ENCODE assay signal across 8 cellular contexts in genomic region chr15:65183847-65184159, GRCh38. TPM values are rescaled to one million over a fixed set of nuclear protein-coding genes. Genes with fewer than 3 reads are reported as not detected.
DNase-seq lines count a peak whose midpoint lies in the region; ATAC-seq, FAIRE-seq and TF ChIP-seq lines count a peak whose summit lies in the region.

No MANE protein-coding gene starts in this region.

- peaks cover 19% of the 10 kb centered on the region for H3K36me3 Mint-ChIP-seq in activated B cell treated with CpG ODN at 0.5 μM for 24 hours (ENCODE audit: low read depth)
- H3K36me3 Mint-ChIP-seq in stimulated activated effector memory CD8-positive, alpha-beta T cell treated with anti-CD3 and anti-CD28 coated beads, Interleukin-12 subunit alpha, Interleukin-12 subunit beta, amount 100 ng/mL, for 72 hours: peaks cover 61% of the 10 kb centered on the region

- peaks cover 4 to 14% of the 10 kb centered on the region in 2 experiments for H3K36me3 ChIP-seq in HEK293 (ENCODE audit: control insufficient read depth in 2 of 2, insufficient read depth in 1 of 2, low read length in 2 of 2)

- no peak for TF ChIP-seq CTCF in HEK293 (tag by site-specific recombination; IDR thresholded peaks at IDR 0.05)
- TF ChIP-seq CTCF in activated B cell treated with CpG ODN at 0.5 μM for 24 hours (IDR thresholded peaks at IDR 0.05): no peak
- no peak for TF ChIP-seq CTCF in D721Med (IDR thresholded peaks at IDR 0.05; ENCODE audit: insufficient read depth, missing control alignments)

- intact Hi-C loops in activated B cell treated with CpG ODN at 0.5 μM for 24 hours (cut with micrococcal nuclease) (loop anchor here (2.0 to 10.0 kb wide), 2 partner anchors 129 to 193 kb away; no protein-coding TSS in a partner anchor), right cardiac atrium (cut with DNase I) (no loop called here)

- H3K4me3 ChIP-seq in HEK293 (ENCODE audit: low read depth, low read length): peak overlapping the region; percentile 91
- H3K4me3 ChIP-seq in right cardiac atrium (ENCODE audit: low read length): peak overlapping the region; percentile 97

- H3K27me3 ChIP-seq in right cardiac atrium (ENCODE audit: control insufficient read depth, insufficient read depth): no peaks in the 10 kb centered on the region

- no peak for FAIRE-seq in D721Med (lab: Jason Lieb, UNC)

- H3K27ac ChIP-seq in HEK293 (ENCODE audit: extremely low read depth, low read depth, low read length) (peak overlapping the region; percentile 78), right cardiac atrium (ENCODE audit: low read length) (no peak overlapping the region)

- POLR2A ChIA-PET in HEK293 (lab: Yijun Ruan, JAX) (interaction anchor here (2.3 to 2.4 kb wide), 2 partner anchors 102 to 121 kb away, joined by 27 to 30 read pairs; partner anchors contain the start of genes PARP16 and RNU5B-1), activated B cell treated with CpG ODN at 0.5 μM for 24 hours (lab: Charles Lee) (interaction anchor here (2.3 to 5.3 kb wide), 3 partner anchors 103 to 121 kb away, joined by 8 to 94 read pairs (median 64); partner anchors contain the start of genes PARP16 and RNU5B-1)

- WGBS in right cardiac atrium: 1% methylated on average over 4 of the region's 4 CpGs

- H3K4me1 Mint-ChIP-seq in activated B cell treated with CpG ODN at 0.5 μM for 24 hours: peaks cover 26% of the 10 kb centered on the region
- H3K4me1 Mint-ChIP-seq in stimulated activated effector memory CD8-positive, alpha-beta T cell treated with anti-CD3 and anti-CD28 coated beads, Interleukin-12 subunit alpha, Interleukin-12 subunit beta, amount 100 ng/mL, for 72 hours: peaks cover 12% of the 10 kb centered on the region

- H3K4me1 ChIP-seq in HEK293 (ENCODE audit: control insufficient read depth, insufficient read depth, low read length): no peaks in the 10 kb centered on the region
- H3K4me1 ChIP-seq in right cardiac atrium (ENCODE audit: control insufficient read depth, insufficient read depth, low read length): no peaks in the 10 kb centered on the region

- CTCF ChIA-PET in HEK293 (lab: Yijun Ruan, JAX) (interaction anchor here (0.6 kb wide), 1 partner anchor 11 kb away, joined by 3 read pairs; no protein-coding TSS in a partner anchor), activated B cell treated with CpG ODN at 0.5 μM for 24 hours (lab: Charles Lee) (no interaction called here)

- H3K9me3 Mint-ChIP-seq in activated B cell treated with CpG ODN at 0.5 μM for 24 hours: no peaks in the 10 kb centered on the region
- H3K9me3 Mint-ChIP-seq in stimulated activated effector memory CD8-positive, alpha-beta T cell treated with anti-CD3 and anti-CD28 coated beads, Interleukin-12 subunit alpha, Interleukin-12 subunit beta, amount 100 ng/mL, for 72 hours: no peaks in the 10 kb centered on the region

- H3K4me3 Mint-ChIP-seq in activated B cell treated with CpG ODN at 0.5 μM for 24 hours: peak overlapping the region; percentile 93
- peak overlapping the region; percentile 88 for H3K4me3 Mint-ChIP-seq in stimulated activated effector memory CD8-positive, alpha-beta T cell treated with anti-CD3 and anti-CD28 coated beads, Interleukin-12 subunit alpha, Interleukin-12 subunit beta, amount 100 ng/mL, for 72 hours

- H3K9me3 ChIP-seq in HEK293 (ENCODE audit: control insufficient read depth, insufficient read depth, low read depth, low read length) (no peaks in the 10 kb centered on the region), right cardiac atrium (ENCODE audit: control insufficient read depth, low read length) (no peaks in the 10 kb centered on the region)

- no peak for ATAC-seq in activated B cell treated with CpG ODN at 0.5 μM for 24 hours (ENCODE audit: low read depth)
- ATAC-seq in right cardiac atrium: no peak
- no peak for ATAC-seq in stimulated activated effector memory CD8-positive, alpha-beta T cell treated with anti-CD3 and anti-CD28 coated beads, Interleukin-12 subunit alpha, Interleukin-12 subunit beta, amount 100 ng/mL, for 72 hours
- ATAC-seq in GM21360 (IDR thresholded peaks at IDR 0.05; ENCODE audit: unreplicated experiment): no peak
- ATAC-seq in GM21529 (IDR thresholded peaks at IDR 0.05; ENCODE audit: unreplicated experiment): no peak
- no peak for ATAC-seq in GM18520 (IDR thresholded peaks at IDR 0.05; ENCODE audit: unreplicated experiment)

- peak overlapping the region; percentile 89 for H3K27ac Mint-ChIP-seq in activated B cell treated with CpG ODN at 0.5 μM for 24 hours
- peak overlapping the region; percentile 95 for H3K27ac Mint-ChIP-seq in stimulated activated effector memory CD8-positive, alpha-beta T cell treated with anti-CD3 and anti-CD28 coated beads, Interleukin-12 subunit alpha, Interleukin-12 subunit beta, amount 100 ng/mL, for 72 hours

- no peak for DNase-seq in activated B cell treated with CpG ODN at 0.5 μM for 24 hours
- no peak for DNase-seq in right cardiac atrium
- no peak for DNase-seq in stimulated activated effector memory CD8-positive, alpha-beta T cell treated with anti-CD3 and anti-CD28 coated beads, Interleukin-12 subunit alpha, Interleukin-12 subunit beta, amount 100 ng/mL, for 72 hours (ENCODE audit: low spot score in 2 of 2)
- no peak for DNase-seq in D721Med (ENCODE audit: insufficient read length, low spot score)

- no peaks in the 10 kb centered on the region for H3K27me3 Mint-ChIP-seq in activated B cell treated with CpG ODN at 0.5 μM for 24 hours

TF ChIP-seq in HEK293, 187 proteins besides CTCF, POLR2A, EP300 and RAD21:
- TF ChIP-seq, protein P1, sequence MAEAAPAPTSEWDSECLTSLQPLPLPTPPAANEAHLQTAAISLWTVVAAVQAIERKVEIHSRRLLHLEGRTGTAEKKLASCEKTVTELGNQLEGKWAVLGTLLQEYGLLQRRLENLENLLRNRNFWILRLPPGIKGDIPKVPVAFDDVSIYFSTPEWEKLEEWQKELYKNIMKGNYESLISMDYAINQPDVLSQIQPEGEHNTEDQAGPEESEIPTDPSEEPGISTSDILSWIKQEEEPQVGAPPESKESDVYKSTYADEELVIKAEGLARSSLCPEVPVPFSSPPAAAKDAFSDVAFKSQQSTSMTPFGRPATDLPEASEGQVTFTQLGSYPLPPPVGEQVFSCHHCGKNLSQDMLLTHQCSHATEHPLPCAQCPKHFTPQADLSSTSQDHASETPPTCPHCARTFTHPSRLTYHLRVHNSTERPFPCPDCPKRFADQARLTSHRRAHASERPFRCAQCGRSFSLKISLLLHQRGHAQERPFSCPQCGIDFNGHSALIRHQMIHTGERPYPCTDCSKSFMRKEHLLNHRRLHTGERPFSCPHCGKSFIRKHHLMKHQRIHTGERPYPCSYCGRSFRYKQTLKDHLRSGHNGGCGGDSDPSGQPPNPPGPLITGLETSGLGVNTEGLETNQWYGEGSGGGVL (tag by site-specific recombination; IDR thresholded peaks at IDR 0.05): no peak
- TF ChIP-seq ZBTB17 (tag by site-specific recombination; IDR thresholded peaks at IDR 0.05): peak; percentile 44; the same call in 1 of the 2 replicates

RNA-seq across cellular contexts. Expression of gene CLPX, which starts 1.3 kb away (rescaled TPM):
- total RNA-seq in activated B cell treated with CpG ODN at 0.5 μM for 24 hours (52.2 and 53.5 TPM in 2 replicates), right cardiac atrium (10 to 100 TPM; 44.7 to 51.2 (median 49.2) TPM)
- polyA plus RNA-seq in right cardiac atrium: 15.6 TPM

RNA-seq across cellular contexts. Expression of gene CILP, which starts 27.5 kb away (rescaled TPM):
- total RNA-seq in activated B cell treated with CpG ODN at 0.5 μM for 24 hours (0.10 and 0.18 TPM in 2 replicates), right cardiac atrium (1 to 10 TPM; 2.3 to 9.9 (median 4.1) TPM)
- 1.3 TPM for polyA plus RNA-seq in right cardiac atrium

RNA-seq across cellular contexts. Expression of gene PDCD7, which starts 50.2 kb away (rescaled TPM):
- total RNA-seq in activated B cell treated with CpG ODN at 0.5 μM for 24 hours (29.3 and 30.7 TPM in 2 replicates), right cardiac atrium (10 to 100 TPM; 13.3 to 20.9 (median 16.6) TPM)
- polyA plus RNA-seq in right cardiac atrium: 13.0 TPM
